ENCODE assay signal across 12 cellular contexts in the genomic region with DNA sequence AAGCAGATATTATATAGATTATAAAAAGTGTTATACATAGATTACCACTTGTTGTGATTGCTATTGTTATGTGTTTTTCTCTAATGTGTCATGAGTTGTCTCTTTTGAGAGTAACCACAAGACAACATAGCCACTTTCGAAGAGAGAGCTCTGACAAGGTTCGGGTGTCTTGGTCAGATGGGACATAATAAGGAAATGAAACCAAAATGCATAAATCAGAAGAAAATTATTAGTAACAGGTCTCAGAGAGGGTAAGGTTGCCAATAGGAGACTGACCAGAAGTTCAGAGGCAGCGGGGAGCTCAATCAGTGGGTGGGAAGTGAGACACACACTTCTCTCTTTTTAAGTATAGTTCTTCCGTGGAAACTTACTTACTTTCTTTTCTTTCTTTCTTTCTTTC.
A peak's percentile ranks its signal among the peaks of the same experiment; 100 is the strongest.
DNase-seq lines count a peak whose midpoint lies in the region; ATAC-seq, FAIRE-seq and TF ChIP-seq lines count a peak whose summit lies in the region.
"Had no signal": no experiment of that assay in that cellular context is flagged by ENCODE, and none has a peak within 500 bp of the region (broad histone marks: within the 10 kb centered on the region; RNA-seq: fewer than 3 reads in every experiment).

No MANE protein-coding gene starts in this region.

- H3K27me3 ChIP-seq in GM06990 (replicated peaks; ENCODE audit: control insufficient read depth, insufficient read depth, low read length) = no peaks in the 10 kb centered on the region

- H3K9ac ChIP-seq in kidney (ENCODE audit: low read length in 2 of 2) = no peak overlapping the region

- H3K27ac ChIP-seq in kidney (ENCODE audit: low read depth in 2 of 2, low read length in 2 of 2) = no peak overlapping the region

- H3K36me3 ChIP-seq in GM06990 (ENCODE audit: control insufficient read depth, insufficient read depth, low read length) (no peaks in the 10 kb centered on the region), kidney (ENCODE audit: control insufficient read depth in 1 of 2, insufficient read depth in 2 of 2, low read length in 2 of 2) (no peaks in the 10 kb centered on the region)

- intact Hi-C loops in kidney (cut with DNase I) = no loop called here

- no peak for FAIRE-seq in kidney (lab: Jason Lieb, UNC)
- FAIRE-seq: keratinocyte, small intestine had no signal

- no peaks in the 10 kb centered on the region for H3K9me3 ChIP-seq in kidney (ENCODE audit: control insufficient read depth in 1 of 2, low read length in 2 of 2)

- no peak overlapping the region for H3K4me3 ChIP-seq in GM06990 (replicated peaks; ENCODE audit: low read depth, low read length)
- H3K4me3 ChIP-seq in kidney (ENCODE audit: low read length in 2 of 2) = no peak overlapping the region

- ATAC-seq in GM19324 (IDR thresholded peaks at IDR 0.05; ENCODE audit: low FRiP score, unreplicated experiment) (peak; percentile 87), HG02623 (IDR thresholded peaks at IDR 0.05; ENCODE audit: unreplicated experiment) (peak; percentile 97), HG03432 (IDR thresholded peaks at IDR 0.05; ENCODE audit: unreplicated experiment) (peak; percentile 99), left lobe of liver (no peak)
- ATAC-seq: activated T-helper 17 cell treated with anti-CD3 and anti-CD28 coated beads, Interleukin-2, amount 50 U/mL, for 72 hours had no signal

- no peak for TF ChIP-seq CTCF in GM06990 (IDR thresholded peaks at IDR 0.05; ENCODE audit: insufficient read depth, low read length, poor library complexity, severe bottlenecking)
- TF ChIP-seq CTCF in kidney (IDR thresholded peaks at IDR 0.05; ENCODE audit: borderline replicate concordance, extremely low read depth, insufficient read depth) = no peak

- DNase-seq in GM06990 (ENCODE audit: extremely low read depth, insufficient read length) (peak; percentile 6), HUDEP-2 (lab: John Stamatoyannopoulos, UW; ENCODE audit: unreplicated experiment in 76 of 76) (no peak), kidney (no peak), left lobe of liver (ENCODE audit: low spot score) (no peak)
- DNase-seq in activated naive CD4-positive, alpha-beta T cell treated with Interleukin-2 at 50 U/mL for 16 hours = no peak
- DNase-seq: DMS79, small intestine had no signal

- H3K4me1 ChIP-seq in kidney (ENCODE audit: control insufficient read depth in 1 of 2, insufficient read depth in 1 of 2, low read depth in 1 of 2, low read length in 2 of 2) = no peaks in the 10 kb centered on the region
